ENCODE assay signal across 8 cellular contexts in the genomic region with DNA sequence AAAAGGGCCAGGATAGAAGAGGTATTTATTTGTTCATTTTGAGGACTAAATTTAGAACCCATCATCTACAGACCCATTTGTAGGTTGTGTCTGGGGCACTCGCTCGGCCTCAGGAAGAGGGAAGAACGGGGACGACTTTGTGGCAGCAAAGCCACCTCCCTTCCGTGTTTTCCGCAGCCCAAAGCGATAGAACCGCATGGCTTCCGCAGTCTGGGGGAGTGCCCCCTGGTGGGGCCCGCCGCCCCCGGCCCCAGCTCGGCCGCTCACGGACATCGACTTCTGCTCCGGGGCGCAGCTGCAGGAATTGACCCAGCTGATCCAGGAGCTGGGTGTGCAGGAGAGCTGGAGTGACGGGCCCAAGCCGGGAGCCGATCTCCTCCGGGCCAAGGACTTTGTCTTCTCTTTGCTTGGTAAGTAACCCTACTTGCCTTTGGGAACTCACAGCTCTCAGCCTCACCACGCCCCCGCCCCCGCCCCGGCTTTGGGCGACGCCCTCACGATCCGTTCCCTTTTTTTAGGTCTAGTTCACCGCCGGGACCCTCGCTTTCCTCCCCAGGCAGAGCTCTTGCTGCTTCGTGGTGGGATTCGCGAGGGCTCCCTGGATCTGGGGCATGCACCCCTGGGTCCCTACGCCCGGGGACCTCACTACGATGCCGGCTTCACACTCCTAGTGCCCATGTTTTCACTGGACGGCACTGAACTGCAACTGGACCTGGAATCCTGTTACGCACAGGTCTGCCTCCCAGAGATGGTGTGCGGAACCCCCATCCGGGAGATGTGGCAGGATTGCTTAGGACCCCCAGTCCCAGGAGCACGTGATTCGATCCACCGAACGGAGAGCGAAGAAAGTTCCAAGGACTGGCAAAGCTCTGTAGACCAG. TPM values are rescaled to one million over a fixed set of nuclear protein-coding genes. Genes with fewer than 3 reads are reported as not detected.
DNase-seq lines count a peak whose midpoint lies in the region; ATAC-seq and TF ChIP-seq lines count a peak whose summit lies in the region.

No MANE protein-coding gene starts in this region.

- H3K4me1 ChIP-seq in body of pancreas, result peaks cover 48% of the 10 kb centered on the region

- H3K27me3 ChIP-seq in body of pancreas, result no peaks in the 10 kb centered on the region
- H3K27me3 ChIP-seq in layer of hippocampus (ENCODE audit: control insufficient read depth, insufficient read depth, low read length), result peaks cover 16% of the 10 kb centered on the region

- ATAC-seq in Right ventricle myocardium inferior, result no peak
- peak; percentile 9 for ATAC-seq in body of pancreas

- H3K27ac ChIP-seq in body of pancreas, result peak overlapping the region; percentile 80 to 94 (median 90)
- peak overlapping the region; percentile 42 for H3K27ac ChIP-seq in layer of hippocampus (ENCODE audit: low read depth, low read length)

- peak in 2 of 3 donors; percentile 8 to 32 for TF ChIP-seq POLR2A in body of pancreas (IDR thresholded peaks at IDR 0.05)

- intact Hi-C loops in Right ventricle myocardium inferior (cut with DNase I) (loop anchor here (2.0 to 5.0 kb wide), 5 partner anchors 31 to 151 kb away; a partner anchor contains a TSS), cardiac septum (cut with DNase I) (loop anchor here (2.0 kb wide), 1 partner anchor 81 kb away; a partner anchor contains a TSS), body of pancreas (cut with DNase I) (no loop called here)

- H3K4me3 ChIP-seq in body of pancreas, result peak overlapping the region; percentile 25 to 32

- peak in 2 of 7 experiments; percentile 3 to 27 for TF ChIP-seq CTCF in body of pancreas (IDR thresholded peaks at IDR 0.05)

- H3K9me3 ChIP-seq in body of pancreas, result no peaks in the 10 kb centered on the region

- H3K36me3 ChIP-seq in body of pancreas (replicated peaks in 1 of 2; ENCODE audit: insufficient read depth in 1 of 2, low read depth in 2 of 2), result no peaks in the 10 kb centered on the region

- peak; percentile 83 for DNase-seq in Right ventricle myocardium inferior (ENCODE audit: missing footprints)
- DNase-seq in cardiac septum (ENCODE audit: low spot score), result no peak
- peak; percentile 68 for DNase-seq in HK-2 (ENCODE audit: unreplicated experiment)
- peak in 4 of 5 experiments; percentile 26 to 77 (median 38) for DNase-seq in T-helper 2 cell
- DNase-seq in body of pancreas, result peak; percentile 56 to 62 (median 57)
- DNase-seq in stimulated activated CD4-positive, alpha-beta T cell treated with anti-CD3 and anti-CD28 coated beads, Interleukin-4, amount 100 ng/mL, for 4 hours, result peak; percentile 45 to 46
- no peak for DNase-seq in NCI-H2029 (lab: John Stamatoyannopoulos, UW)

- whole genome bisulfite sequencing in body of pancreas, 2 donors, result 5 to 7% methylated on average over 8 to 46 of the region's 49 CpGs

RNA-seq across cellular contexts. Expression of a gene that starts 0.7 kb away (rescaled TPM):
- total RNA-seq in Right ventricle myocardium inferior, result 2.7 TPM
- total RNA-seq in cardiac septum, result 2.6 TPM
- 1 to 10 TPM; 3.6 to 9.6 TPM for total RNA-seq in body of pancreas

RNA-seq across cellular contexts. Expression of a gene that starts 3.4 kb away (rescaled TPM):
- 11.7 TPM for total RNA-seq in Right ventricle myocardium inferior
- 3.9 TPM for total RNA-seq in cardiac septum
- 1 to 10 TPM in 1 of 2 donors, not detected in 1; 2.1 TPM for total RNA-seq in body of pancreas

RNA-seq across cellular contexts. Expression of a gene that starts 7.3 kb away (rescaled TPM):
- total RNA-seq in Right ventricle myocardium inferior (not detected), cardiac septum (not detected), body of pancreas (not detected)

RNA-seq across cellular contexts. Expression of a gene that starts 8.9 kb away (rescaled TPM):
- total RNA-seq in Right ventricle myocardium inferior (11.8 TPM), cardiac septum (9.9 TPM), body of pancreas (1 to 10 TPM; 2.6 to 8.8 TPM)

RNA-seq across cellular contexts. Expression of a gene that starts 10.5 kb away (rescaled TPM):
- total RNA-seq in Right ventricle myocardium inferior (not detected), cardiac septum (not detected), body of pancreas (not detected)

Comparison
In these comparisons a context has a peak if more than half of its experiments do, and no peak if none do; other contexts are left out.
1. DNase-seq: peak in Right ventricle myocardium inferior (single experiment), HK-2 (single experiment), T-helper 2 cell (4 of 5), body of pancreas (4 of 4) and stimulated activated CD4-positive, alpha-beta T cell treated with anti-CD3 and anti-CD28 coated beads, Interleukin-4, amount 100 ng/mL, for 4 hours (2 of 2); none in cardiac septum (single experiment) and NCI-H2029 (single experiment).